Comparison of ENCODE assay signal across 1 cellular context in the genomic region with DNA sequence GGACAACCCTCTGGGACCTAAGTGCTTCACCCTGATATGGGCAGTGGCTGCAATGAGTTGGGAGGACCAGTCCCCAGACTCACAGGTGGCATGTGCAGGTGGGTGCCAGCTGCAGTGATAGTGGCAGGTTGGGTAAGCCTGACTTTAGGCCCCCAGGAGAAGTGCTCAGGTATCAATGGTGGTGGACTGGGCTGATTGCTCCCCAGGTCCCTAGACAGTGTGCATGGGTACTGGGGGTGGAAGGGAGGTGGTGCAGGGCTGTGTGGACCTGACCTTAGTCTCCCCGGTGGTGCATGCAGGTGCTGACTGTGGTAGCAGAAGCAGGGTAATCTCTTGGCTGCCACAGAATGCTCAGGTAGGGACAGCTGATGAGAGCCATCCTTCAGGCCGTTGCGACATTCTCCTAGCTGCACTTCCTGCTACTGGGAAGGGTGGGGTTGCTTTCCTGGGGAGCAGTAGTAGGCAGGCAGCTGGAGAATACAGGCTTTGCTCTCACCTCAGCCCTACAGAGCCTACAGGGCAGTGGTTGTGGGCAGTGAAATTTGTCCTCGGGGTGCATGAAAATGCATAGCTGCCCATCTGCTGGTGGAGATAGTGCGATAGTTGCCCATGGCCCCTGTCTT.
TF ChIP-seq lines count a peak whose summit lies in the region.

No MANE protein-coding gene starts in this region.

TF ChIP-seq in H1, 55 proteins besides CTCF, POLR2A, EP300 and RAD21 (continued from another document):
- TF ChIP-seq SP4 (IDR thresholded peaks at IDR 0.05; ENCODE audit: low read length) = no peak
- TF ChIP-seq HDAC6 (IDR thresholded peaks at IDR 0.05; ENCODE audit: low read depth, low read length) = no peak
- no peak for TF ChIP-seq RFX5 (IDR thresholded peaks at IDR 0.05; ENCODE audit: borderline replicate concordance, low read depth, low read length)
- no peak for TF ChIP-seq SUZ12 (IDR thresholded peaks at IDR 0.05; ENCODE audit: low read length)
- no peak for TF ChIP-seq NRF1 (IDR thresholded peaks at IDR 0.05; ENCODE audit: low read depth, low read length)
- no peak for TF ChIP-seq CBX8 (IDR thresholded peaks at IDR 0.05; ENCODE audit: borderline replicate concordance, low read depth, low read length)
- no peak for TF ChIP-seq HDAC2 (IDR thresholded peaks at IDR 0.05; ENCODE audit: borderline replicate concordance in 1 of 2, low read depth in 2 of 2, low read length in 2 of 2)
- no peak for TF ChIP-seq JUND (IDR thresholded peaks at IDR 0.05; ENCODE audit: low read length)
